Comparison of ENCODE assay signal across 7 cellular contexts in genomic region chr19:1264801-1265610, GRCh38. TPM values are rescaled to one million over a fixed set of nuclear protein-coding genes. Genes with fewer than 3 reads are reported as not detected.
A peak's percentile ranks its signal among the peaks of the same experiment; 100 is the strongest.
DNase-seq lines count a peak whose midpoint lies in the region; ATAC-seq, FAIRE-seq and TF ChIP-seq lines count a peak whose summit lies in the region.

No MANE protein-coding gene starts in this region.

- no peak for TF ChIP-seq CTCF in nephron (IDR thresholded peaks at IDR 0.05; ENCODE audit: unreplicated experiment in 3 of 3)

- peak overlapping the region; percentile 77 to 95 (median 85) for H3K27ac Mint-ChIP-seq in nephron

- peaks cover 3% of the 10 kb centered on the region for H3K36me3 Mint-ChIP-seq in nephron (ENCODE audit: low read depth)

- H3K4me1 Mint-ChIP-seq in nephron, result peaks cover 62% of the 10 kb centered on the region

- H3K9me3 ChIP-seq in SJCRH30 (replicated peaks), result no peaks in the 10 kb centered on the region

- peaks cover 41% of the 10 kb centered on the region for H3K4me1 ChIP-seq in SJCRH30

- no peaks in the 10 kb centered on the region for H3K27me3 ChIP-seq in SJCRH30

- peak; percentile 85 for FAIRE-seq in GM19239 (lab: Jason Lieb, UNC)

- H3K4me3 ChIP-seq in SJCRH30, result no peak overlapping the region

- peaks cover 10% of the 10 kb centered on the region for H3K27me3 Mint-ChIP-seq in nephron (ENCODE audit: low read depth)

- DNase-seq in GM19239 (ENCODE audit: insufficient read length, low spot score), result no peak
- peak; percentile 77 to 78 for DNase-seq in SJCRH30
- no peak for DNase-seq in epithelial cell of prostate (ENCODE audit: low read depth, low spot score)
- no peak for DNase-seq in COR-L47 (lab: John Stamatoyannopoulos, UW)

- H3K36me3 ChIP-seq in SJCRH30, result no peaks in the 10 kb centered on the region

- H3K9me3 Mint-ChIP-seq in nephron, result no peaks in the 10 kb centered on the region

- no peak for ATAC-seq in GM18520 (IDR thresholded peaks at IDR 0.05; ENCODE audit: unreplicated experiment)
- no peak for ATAC-seq in HG03095 (IDR thresholded peaks at IDR 0.05; ENCODE audit: unreplicated experiment)

- peak overlapping the region; percentile 25; the same call in 1 of the 2 replicates for H3K27ac ChIP-seq in SJCRH30
- peak overlapping the region; percentile 99 for H3K27ac ChIP-seq in epithelial cell of prostate

- peak overlapping the region; percentile 69 to 73 (median 70) for H3K4me3 Mint-ChIP-seq in nephron

RNA-seq across cellular contexts. Expression of gene CIRBP, which starts 4.1 kb away (rescaled TPM):
- 159 and 181 TPM in 2 replicates for total RNA-seq in SJCRH30 (2014; rRNA removed; shearing (Covaris generic))

RNA-seq across cellular contexts. Expression of gene FAM174C, which starts 10.3 kb away (rescaled TPM):
- 22.3 and 25.1 TPM in 2 replicates for total RNA-seq in SJCRH30 (2014; rRNA removed; shearing (Covaris generic))

RNA-seq across cellular contexts. Expression of gene MIDN, which starts 16.6 kb away (rescaled TPM):
- total RNA-seq in SJCRH30 (2014; rRNA removed; shearing (Covaris generic)), result 9.1 TPM in 2 replicates

RNA-seq across cellular contexts. Expression of gene EFNA2, which starts 20.7 kb away (rescaled TPM):
- total RNA-seq in SJCRH30 (2014; rRNA removed; shearing (Covaris generic)), result 1.0 and 2.8 TPM in 2 replicates

RNA-seq across cellular contexts. Expression of gene ATP5F1D, which starts 23.5 kb away (rescaled TPM):
- total RNA-seq in SJCRH30 (2014; rRNA removed; shearing (Covaris generic)), result 25.5 and 32.2 TPM in 2 replicates

Comparison
In these comparisons a context has a peak if more than half of its experiments do, and no peak if none do; other contexts are left out.
1. DNase-seq: peak in SJCRH30 (2 of 2); none in GM19239 (single experiment), epithelial cell of prostate (single experiment) and COR-L47 (single experiment).